In the genomic region with DNA sequence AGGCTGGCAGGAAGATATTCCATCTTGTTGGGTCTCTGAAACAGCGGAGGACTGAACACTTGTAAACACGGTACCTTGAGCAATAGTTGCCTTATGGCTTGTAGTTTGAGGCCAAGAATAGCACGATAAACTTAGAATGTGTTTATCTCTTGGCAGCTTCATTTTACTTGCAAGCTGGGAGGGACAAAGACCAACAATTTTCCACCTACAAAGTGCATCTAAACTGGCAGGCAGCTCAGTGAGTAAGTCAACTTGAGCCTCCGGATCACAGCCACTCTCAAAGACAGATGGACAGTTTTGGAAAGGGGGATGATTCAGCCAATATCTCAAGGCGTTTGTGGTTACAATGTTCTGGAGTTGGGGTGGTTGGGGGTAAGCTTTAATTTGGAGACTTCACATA, we compare ENCODE assay signal across 21 cellular contexts.
DNase-seq lines count a peak whose midpoint lies in the region; FAIRE-seq and TF ChIP-seq lines count a peak whose summit lies in the region.
"Had no signal": no experiment of that assay in that cellular context is flagged by ENCODE, and none has a peak within 500 bp of the region (broad histone marks: within the 10 kb centered on the region; RNA-seq: fewer than 3 reads in every experiment).

No MANE protein-coding gene starts in this region.

- no peaks in the 10 kb centered on the region for H4K20me1 ChIP-seq in H1 (replicated peaks in 1 of 2; ENCODE audit: control insufficient read depth in 1 of 2, insufficient read depth in 2 of 2, low read length in 2 of 2)

- H3K9me3 ChIP-seq in H1 (ENCODE audit: insufficient read depth in 2 of 2, low read depth in 1 of 2, low read length in 1 of 2): no peaks in the 10 kb centered on the region
- no peaks in the 10 kb centered on the region for H3K9me3 ChIP-seq in mesenchymal stem cell (ENCODE audit: control insufficient read depth, low read length)
- H3K9me3 ChIP-seq: tibial artery had no signal

- H2BK12ac ChIP-seq in H1 (ENCODE audit: low read depth, low read length): no peak overlapping the region
- H2BK12ac ChIP-seq in mesenchymal stem cell (ENCODE audit: low read length in 2 of 2): no peak overlapping the region

- no peak overlapping the region for H4K91ac ChIP-seq in H1 (replicated peaks; ENCODE audit: insufficient read length, low read length)
- H4K91ac ChIP-seq in mesenchymal stem cell (ENCODE audit: low read length): no peak overlapping the region

- H4K5ac ChIP-seq in H1 (ENCODE audit: insufficient read length, low read depth, low read length): no peak overlapping the region

- H3K36me3 ChIP-seq in H1 (ENCODE audit: control insufficient read depth in 2 of 4, insufficient read depth in 4 of 4, low read length in 3 of 4) (no peaks in the 10 kb centered on the region), mesenchymal stem cell (ENCODE audit: control insufficient read depth in 1 of 2, insufficient read depth in 2 of 2, low read depth in 1 of 2, low read length in 2 of 2) (no peaks in the 10 kb centered on the region)
- H3K36me3 ChIP-seq: tibial artery had no signal

- FAIRE-seq in H1 (lab: Jason Lieb, UNC): no peak
- FAIRE-seq: bronchial epithelial cell, GM12878, HTR-8/SVneo had no signal

- POLR2A ChIA-PET in H1 (lab: Charles Lee; ENCODE audit: partially characterized antibody): no interaction called here

- no peak overlapping the region for H3K4me2 ChIP-seq in H1 (ENCODE audit: insufficient read depth in 1 of 2, low read depth in 2 of 2, low read length in 2 of 2)
- no peak overlapping the region for H3K4me2 ChIP-seq in mesenchymal stem cell (ENCODE audit: low read length, poor library complexity, severe bottlenecking)

- H3K23ac ChIP-seq in H1 (ENCODE audit: insufficient read length) (no peak overlapping the region), mesenchymal stem cell (ENCODE audit: low read length in 2 of 2) (no peak overlapping the region)

- no peaks in the 10 kb centered on the region for H3K79me1 ChIP-seq in H1 (ENCODE audit: low read depth, low read length)
- no peaks in the 10 kb centered on the region for H3K79me1 ChIP-seq in mesenchymal stem cell (replicated peaks; ENCODE audit: low read length, poor library complexity, severe bottlenecking)

- peak overlapping the region; percentile 37 for H2AFZ ChIP-seq in H1 (ENCODE audit: low read length)
- no peak overlapping the region for H2AFZ ChIP-seq in mesenchymal stem cell (ENCODE audit: low read depth, low read length)

- H3K4me3 ChIP-seq in H1 (ENCODE audit: extremely low read depth in 1 of 4, insufficient read depth in 2 of 4, low read depth in 3 of 4, low read length in 4 of 4) (no peak overlapping the region), mesenchymal stem cell (ENCODE audit: insufficient read depth in 1 of 2, low read depth in 1 of 2, low read length in 2 of 2) (no peak overlapping the region)
- H3K4me3 ChIP-seq: GM12878, tibial artery had no signal

- no peak for TF ChIP-seq RAD21 in H1 (IDR thresholded peaks at IDR 0.05 in 1 of 2, conservative IDR thresholded peaks at IDR 0.05 in 1 of 2; ENCODE audit: low read depth in 2 of 2, low read length in 2 of 2)

- H2BK120ac ChIP-seq in H1 (replicated peaks; ENCODE audit: low read depth, low read length) (no peak overlapping the region), mesenchymal stem cell (ENCODE audit: low read depth, low read length) (no peak overlapping the region)

- no peaks in the 10 kb centered on the region; the same call in 1 of the 2 replicates for H3K23me2 ChIP-seq in H1 (ENCODE audit: low read depth, low read length)

- H3K27ac ChIP-seq in H1 (ENCODE audit: low read depth, low read length): no peak overlapping the region
- no peak overlapping the region for H3K27ac ChIP-seq in mesenchymal stem cell (ENCODE audit: low read length, poor library complexity, severe bottlenecking)
- H3K27ac ChIP-seq: C4-2B, tibial artery had no signal

- H3K4me1 ChIP-seq in H1 (replicated peaks in 1 of 4; ENCODE audit: control insufficient read depth in 3 of 4, insufficient read depth in 4 of 4, low read length in 3 of 4) (no peaks in the 10 kb centered on the region), mesenchymal stem cell (ENCODE audit: control insufficient read depth, insufficient read depth, low read depth, low read length) (no peaks in the 10 kb centered on the region)

- TF ChIP-seq EP300 in H1 (IDR thresholded peaks at IDR 0.05; ENCODE audit: borderline replicate concordance in 1 of 2, low read depth in 2 of 2, low read length in 2 of 2): no peak

- H3K4ac ChIP-seq in H1 (replicated peaks; ENCODE audit: insufficient read length, low read depth, low read length) (no peak overlapping the region), mesenchymal stem cell (ENCODE audit: low read depth in 1 of 2, low read length in 2 of 2) (no peak overlapping the region)

- H3K27me3 ChIP-seq in H1 (replicated peaks in 1 of 4; ENCODE audit: control insufficient read depth in 3 of 4, extremely low read depth in 1 of 4, insufficient read depth in 3 of 4, low read length in 3 of 4) (no peaks in the 10 kb centered on the region), mesenchymal stem cell (ENCODE audit: control insufficient read depth in 1 of 2, insufficient read depth in 1 of 2, low read length in 2 of 2) (no peaks in the 10 kb centered on the region)
- H3K27me3 ChIP-seq: tibial artery had no signal

- no peak overlapping the region for H3K9ac ChIP-seq in H1 (replicated peaks in 1 of 4; ENCODE audit: extremely low read depth in 1 of 4, low read depth in 3 of 4, low read length in 3 of 4)
- no peak overlapping the region for H3K9ac ChIP-seq in mesenchymal stem cell (ENCODE audit: low read length)

- CTCF ChIA-PET in H1 (lab: Charles Lee; ENCODE audit: partially characterized antibody): no interaction called here

- WGBS in H1 (ENCODE audit: extremely low coverage in 1 of 2, insufficient coverage in 1 of 2, insufficient read length in 1 of 2, insufficient replicate concordance in 2 of 2, low coverage in 1 of 2, low lambda C conversion rate in 2 of 2, missing lambda C conversion rate in 1 of 2), 2 experiments: 91% methylated on average over 5 of the region's 5 CpGs; no CpG with 5 or more reads in 1 of the 2 experiments
- WGBS in mesenchymal stem cell: 84% methylated on average over 5 of the region's 5 CpGs

- DNase-seq in A172 (ENCODE audit: low spot score) (peak; percentile 7), NCI-H446 (lab: John Stamatoyannopoulos, UW) (peak; percentile 45 to 92), H1 (ENCODE audit: low read depth in 1 of 2, low spot score in 2 of 2) (no peak), mesenchymal stem cell (peak; percentile 3), NCI-H2227 treated with DMSO at 0.1 percent for 48 hours (lab: John Stamatoyannopoulos, UW) (no peak), HPDE6-E6E7 (ENCODE audit: extremely low spot score) (no peak), GOT3 (lab: John Stamatoyannopoulos, UW) (no peak)
- DNase-seq in stimulated activated CD4-positive, alpha-beta T cell treated with anti-CD3 and anti-CD28 coated beads, Interleukin-1b, Interleukin-23, amount 100 ng/mL, for 48 hours: no peak
- DNase-seq: activated CD4-positive, alpha-beta T cell treated with anti-CD3 and anti-CD28 coated beads, Interleukin-2, amount 50 U/mL, for 4 hours; activated T-cell treated with anti-CD3 and anti-CD28 coated beads, Interleukin-2, amount 50 U/mL, for 48 hours; GF-D8; islet precursor cell; natural killer cell; NCI-H1436 treated with DMSO at 0.1 percent for 48 hours; NCI-H345; stimulated activated naive B cell treated with anti-CD40 and anti-IgM and Interleukin-4, amounts not matched to agents 10 μg/mL and 1 μg/mL and 100 μg/mL, for 72 hours; tibial artery had no signal

- no peak overlapping the region for H2BK20ac ChIP-seq in H1 (ENCODE audit: low read length)

- H3K79me2 ChIP-seq in H1 (ENCODE audit: control insufficient read depth in 1 of 2, insufficient read depth in 2 of 2, low read length in 2 of 2): no peaks in the 10 kb centered on the region

- no peak for TF ChIP-seq CTCF in H1 (IDR thresholded peaks at IDR 0.05; ENCODE audit: control extremely low read depth in 1 of 3, insufficient read depth in 1 of 3, low read depth in 1 of 3, low read length in 3 of 3)

- no peak overlapping the region for H3K14ac ChIP-seq in H1 (ENCODE audit: insufficient read length)
- no peak overlapping the region for H3K14ac ChIP-seq in mesenchymal stem cell (ENCODE audit: low read length in 2 of 2)

- no peak overlapping the region for H2AK5ac ChIP-seq in H1 (ENCODE audit: low read depth, low read length)
- H2AK5ac ChIP-seq in mesenchymal stem cell (ENCODE audit: low read length, severe bottlenecking): no peak overlapping the region

- no peak overlapping the region for H2BK15ac ChIP-seq in H1 (ENCODE audit: low read length)
- no peak overlapping the region for H2BK15ac ChIP-seq in mesenchymal stem cell (ENCODE audit: low read depth, poor library complexity, severe bottlenecking)

- no peak for TF ChIP-seq POLR2A in H1 (IDR thresholded peaks at IDR 0.05; ENCODE audit: control extremely low read depth in 1 of 2, low read depth in 2 of 2, low read length in 2 of 2)

- H3K18ac ChIP-seq in H1 (ENCODE audit: extremely low read depth, low read length) (no peak overlapping the region), mesenchymal stem cell (ENCODE audit: low read depth in 1 of 2, low read length in 2 of 2) (no peak overlapping the region)

- no peak overlapping the region for H2BK5ac ChIP-seq in H1 (ENCODE audit: low read depth, low read length)
- H2BK5ac ChIP-seq in mesenchymal stem cell (ENCODE audit: low read depth, low read length, poor library complexity, severe bottlenecking): no peak overlapping the region

- no peak overlapping the region for H4K8ac ChIP-seq in H1 (ENCODE audit: extremely low read depth, insufficient read depth, low read length)
- no peak overlapping the region for H4K8ac ChIP-seq in mesenchymal stem cell (ENCODE audit: low read length)

- H3K56ac ChIP-seq in H1 (replicated peaks; ENCODE audit: insufficient read length, low read depth, low read length): no peak overlapping the region

TF ChIP-seq in H1, 55 proteins besides CTCF, POLR2A, EP300 and RAD21:
- TF ChIP-seq CHD2 (IDR thresholded peaks at IDR 0.05; ENCODE audit: low read length): no peak
- TF ChIP-seq BACH1 (IDR thresholded peaks at IDR 0.05; ENCODE audit: low read length): no peak
TF ChIP-seq in H1: peak in this region for 0.

Comparison
In these comparisons a context has a peak if more than half of its experiments do, and no peak if none do; other contexts are left out.
1. DNase-seq: peak in A172 (single experiment), NCI-H446 (2 of 2) and mesenchymal stem cell (single experiment); none in H1 (0 of 2), NCI-H2227 treated with DMSO at 0.1 percent for 48 hours (single experiment), HPDE6-E6E7 (single experiment), GOT3 (single experiment) and stimulated activated CD4-positive, alpha-beta T cell treated with anti-CD3 and anti-CD28 coated beads, Interleukin-1b, Interleukin-23, amount 100 ng/mL, for 48 hours (single experiment).